Comparison of ENCODE assay signal across 15 cellular contexts in genomic region chr1:239125027-239125426, GRCh38.
DNase-seq lines count a peak whose midpoint lies in the region; ATAC-seq and TF ChIP-seq lines count a peak whose summit lies in the region.
"Had no signal": no experiment of that assay in that cellular context is flagged by ENCODE, and none has a peak within 500 bp of the region (broad histone marks: within the 10 kb centered on the region; RNA-seq: fewer than 3 reads in every experiment).

No MANE protein-coding gene starts in this region.

- H3K4me2 ChIP-seq in smooth muscle cell = no peak overlapping the region

- no peaks in the 10 kb centered on the region for H3K36me3 ChIP-seq in NT2/D1 (ENCODE audit: insufficient read depth, insufficient read length, low read length)
- H3K36me3 ChIP-seq in smooth muscle cell (ENCODE audit: low read depth) = no peaks in the 10 kb centered on the region
- no peaks in the 10 kb centered on the region for H3K36me3 ChIP-seq in tibial artery
- H3K36me3 ChIP-seq: BLaER1 treated with 17β-estradiol and CSF1 and Interleukin-3, amounts not matched to agents 10 nM and 100 nM; pancreas had no signal

- intact Hi-C loops in tibial artery (cut with DNase I; ENCODE audit: low total_unique reads) = no loop called here

- DNase-seq in H4 (ENCODE audit: low spot score) (peak; percentile 7), NT2/D1 (ENCODE audit: low read depth, low spot score) (peak; percentile 40), iPS DF 19.7 (ENCODE audit: low read depth, low spot score) (peak; percentile 52), smooth muscle cell (lab: John Stamatoyannopoulos, UW; ENCODE audit: unreplicated experiment) (no peak), SKM-1 (lab: John Stamatoyannopoulos, UW; ENCODE audit: unreplicated experiment) (no peak), tibial artery (no peak)
- DNase-seq in activated T-cell treated with anti-CD3 and anti-CD28 coated beads, Interleukin-2, amount 50 U/mL, for 1 hour = no peak
- DNase-seq: activated CD4-positive, alpha-beta T cell treated with anti-CD3 and anti-CD28 coated beads, Interleukin-2, amount 50 U/mL, for 1 hour; NCI-H1436; NCI-H345; pancreas had no signal

- no peaks in the 10 kb centered on the region for H3K79me2 ChIP-seq in smooth muscle cell (ENCODE audit: low read depth)

- H3K9ac ChIP-seq in NT2/D1 (ENCODE audit: insufficient read length, low read depth) = no peak overlapping the region
- H3K9ac ChIP-seq in smooth muscle cell (ENCODE audit: low read depth) = no peak overlapping the region
- H3K9ac ChIP-seq: BLaER1 treated with 17β-estradiol and CSF1 and Interleukin-3, amounts not matched to agents 10 nM and 100 nM had no signal

- H3K27ac ChIP-seq in smooth muscle cell (ENCODE audit: low read depth) = no peak overlapping the region
- no peak overlapping the region for H3K27ac ChIP-seq in tibial artery
- H3K27ac ChIP-seq: BLaER1 treated with 17β-estradiol and CSF1 and Interleukin-3, amounts not matched to agents 10 nM and 100 nM; pancreas had no signal

- no peaks in the 10 kb centered on the region for H3F3A ChIP-seq in smooth muscle cell (ENCODE audit: low read depth)

- no peaks in the 10 kb centered on the region for H3K27me3 ChIP-seq in NT2/D1 (ENCODE audit: insufficient read depth, insufficient read length)
- H3K27me3 ChIP-seq in smooth muscle cell (ENCODE audit: low read depth) = no peaks in the 10 kb centered on the region
- H3K27me3 ChIP-seq in tibial artery = no peaks in the 10 kb centered on the region
- H3K27me3 ChIP-seq: BLaER1 treated with 17β-estradiol and CSF1 and Interleukin-3, amounts not matched to agents 10 nM and 100 nM; pancreas had no signal

- WGBS in smooth muscle cell (ENCODE audit: low lambda C conversion rate) = 37% methylated on average over 4 of the region's 4 CpGs

- no peaks in the 10 kb centered on the region for H4K20me1 ChIP-seq in smooth muscle cell (ENCODE audit: low read depth)
- H4K20me1 ChIP-seq: BLaER1 treated with 17β-estradiol and CSF1 and Interleukin-3, amounts not matched to agents 10 nM and 100 nM had no signal

- peak overlapping the region; percentile 69 for H2AFZ ChIP-seq in smooth muscle cell (ENCODE audit: low read depth)

- H3K4me3 ChIP-seq in NT2/D1 (ENCODE audit: insufficient read length, low read depth) (no peak overlapping the region), smooth muscle cell (no peak overlapping the region), tibial artery (no peak overlapping the region)
- H3K4me3 ChIP-seq: BLaER1 treated with 17β-estradiol and CSF1 and Interleukin-3, amounts not matched to agents 10 nM and 100 nM; pancreas had no signal

- TF ChIP-seq CTCF in smooth muscle cell (IDR thresholded peaks at IDR 0.05; ENCODE audit: borderline replicate concordance, insufficient read depth, poor library complexity, severe bottlenecking) (no peak), tibial artery (IDR thresholded peaks at IDR 0.05) (no peak)

- H3K4me1 ChIP-seq in NT2/D1 (ENCODE audit: insufficient read depth, insufficient read length) (no peaks in the 10 kb centered on the region), smooth muscle cell (ENCODE audit: low read depth) (no peaks in the 10 kb centered on the region), tibial artery (no peaks in the 10 kb centered on the region)
- H3K4me1 ChIP-seq: pancreas had no signal

- 0 out of 2 replicates have a peak, but pooled peaks cover 5% of the 10 kb centered on the region for H3K9me3 ChIP-seq in NT2/D1 (ENCODE audit: insufficient read depth, low read length)
- H3K9me3 ChIP-seq in smooth muscle cell (replicated peaks; ENCODE audit: low read depth) = no peaks in the 10 kb centered on the region
- no peaks in the 10 kb centered on the region for H3K9me3 ChIP-seq in tibial artery
- H3K9me3 ChIP-seq: BLaER1 treated with 17β-estradiol and CSF1 and Interleukin-3, amounts not matched to agents 10 nM and 100 nM; pancreas had no signal

- no peak for ATAC-seq in HG02588 (IDR thresholded peaks at IDR 0.05; ENCODE audit: unreplicated experiment)
- ATAC-seq: activated naive CD4-positive, alpha-beta T cell treated with anti-CD3 and anti-CD28 coated beads, Interleukin-2, amount 50 U/mL, for 72 hours; left lobe of liver; pancreas had no signal

Comparison
In these comparisons a context has a peak if more than half of its experiments do, and no peak if none do; other contexts are left out.
1. DNase-seq: peak in H4 (single experiment), NT2/D1 (single experiment) and iPS DF 19.7 (single experiment); none in smooth muscle cell (single experiment), activated T-cell treated with anti-CD3 and anti-CD28 coated beads, Interleukin-2, amount 50 U/mL, for 1 hour (single experiment), SKM-1 (single experiment) and tibial artery (0 of 2).